Comparison of ENCODE assay signal across 5 cellular contexts in genomic region chr2:89537862-89538261, GRCh38.
A peak's percentile ranks its signal among the peaks of the same experiment; 100 is the strongest.
DNase-seq lines count a peak whose midpoint lies in the region; ATAC-seq and TF ChIP-seq lines count a peak whose summit lies in the region.
"Not testable (repeated sequence)": the region's sequence is repeated elsewhere in the genome, so short reads cannot be mapped to it uniquely, and the experiment has no call there.

No MANE protein-coding gene starts in this region.

- not testable (repeated sequence) for H3K4me1 Mint-ChIP-seq in osteocyte (ENCODE audit: unreplicated experiment)

- DNase-seq in activated effector memory CD4-positive, alpha-beta T cell treated with anti-CD3 and anti-CD28 coated beads, Interleukin-2, amount 50 U/mL, for 16 hours: peak; percentile 52
- DNase-seq in cardiac septum (ENCODE audit: low spot score) (peak; percentile 51), osteocyte (ENCODE audit: extremely low spot score, unreplicated experiment) (peak; percentile 60), sciatic nerve (ENCODE audit: low spot score) (peak; percentile 34), upper lobe of right lung (peak; percentile 39)

- H3K36me3 Mint-ChIP-seq in osteocyte (ENCODE audit: unreplicated experiment): not testable (repeated sequence)

- H3K4me3 Mint-ChIP-seq in osteocyte (ENCODE audit: unreplicated experiment): not testable (repeated sequence)

- H3K9me3 ChIP-seq in upper lobe of right lung: not testable (repeated sequence)

- not testable (repeated sequence) for H3K36me3 ChIP-seq in upper lobe of right lung

- not testable (repeated sequence) for H3K9me3 Mint-ChIP-seq in osteocyte (ENCODE audit: unreplicated experiment)

- H3K4me3 ChIP-seq in upper lobe of right lung: not testable (repeated sequence)

- not testable (repeated sequence) for H3K27me3 ChIP-seq in upper lobe of right lung

- not testable (repeated sequence) for ATAC-seq in sciatic nerve, upper lobe of right lung

- H3K27ac ChIP-seq in upper lobe of right lung: not testable (repeated sequence)

- not testable (repeated sequence) for H3K4me1 ChIP-seq in upper lobe of right lung

- intact Hi-C loops in cardiac septum (cut with DNase I); sciatic nerve (cut with DNase I); upper lobe of right lung (cut with DNase I): not testable (repeated sequence)

- not testable (repeated sequence) for TF ChIP-seq CTCF in osteocyte (IDR thresholded peaks at IDR 0.05); upper lobe of right lung (IDR thresholded peaks at IDR 0.05)

- not testable (repeated sequence) for H3K27me3 Mint-ChIP-seq in osteocyte (ENCODE audit: unreplicated experiment)

- not testable (repeated sequence) for H3K27ac Mint-ChIP-seq in osteocyte (ENCODE audit: unreplicated experiment)
